In the genomic region with DNA sequence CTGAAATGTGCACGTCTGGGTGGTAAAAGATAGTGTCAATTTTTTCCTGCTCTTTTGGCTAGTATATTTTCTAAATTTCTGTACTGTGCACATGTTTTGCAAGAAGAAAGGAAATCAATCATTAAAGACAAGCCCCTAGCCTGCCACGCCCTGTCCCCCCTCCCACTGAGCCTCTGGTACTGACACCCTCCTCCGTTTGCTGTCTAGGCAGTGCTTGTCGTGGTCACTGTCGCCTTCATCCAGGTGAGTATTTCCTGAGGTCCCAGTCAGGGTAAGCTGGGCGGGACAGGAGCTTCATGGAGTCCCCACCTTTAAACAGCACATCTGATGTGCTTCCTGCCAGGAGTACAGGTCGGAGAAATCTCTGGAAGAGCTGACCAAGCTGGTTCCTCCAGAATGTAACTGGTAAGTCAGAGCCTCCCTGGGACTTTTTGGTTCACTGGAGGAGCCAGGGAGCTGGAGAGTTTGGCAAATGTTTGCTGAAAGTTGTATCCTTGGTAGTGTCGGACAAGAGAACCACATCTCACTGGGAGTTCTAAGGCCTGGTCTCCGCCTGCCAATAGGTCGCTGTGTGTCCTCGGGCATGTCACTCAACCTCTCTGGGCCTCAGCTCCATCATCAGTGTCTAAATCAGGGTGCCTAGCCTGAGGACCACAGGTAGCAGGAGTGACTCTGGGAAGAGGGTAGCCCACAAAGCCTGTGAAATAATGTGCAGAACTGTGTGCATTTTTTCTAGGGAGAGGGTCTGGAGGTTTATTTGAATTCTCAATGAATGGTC, we compare ENCODE assay signal across 33 cellular contexts. TPM values are rescaled to one million over a fixed set of nuclear protein-coding genes. Genes with fewer than 3 reads are reported as not detected.
"Had no signal": no experiment of that assay in that cellular context is flagged by ENCODE, and none has a peak within 500 bp of the region (broad histone marks: within the 10 kb centered on the region; RNA-seq: fewer than 3 reads in every experiment).

No MANE protein-coding gene starts in this region.

- H3K36me3 Mint-ChIP-seq: immature natural killer cell, naive B cell had no signal

- H3K27ac ChIP-seq: coronary artery, dorsolateral prefrontal cortex, esophagus muscularis mucosa, foreskin keratinocyte, heart left ventricle, parathyroid adenoma, testis, transverse colon, uterus had no signal

- H3K27ac Mint-ChIP-seq: activated naive CD4-positive, alpha-beta T cell treated with anti-CD3 and anti-CD28 coated beads for 36 hours; activated T-helper 1 cell treated with anti-CD3 and anti-CD28 coated beads, Interleukin-12 subunit alpha, Interleukin-12 subunit beta, Interleukin-2, Interleukin-4 antibody, amounts not matched to agents 30 ng/mL and 10 ng/mL and 1 ng/mL, durations not matched to agents 14 hours and 24 hours and 36 hours; effector memory CD8-positive, alpha-beta T cell; immature natural killer cell; naive B cell; nephron progenitor cell; T-helper 2 cell treated with Interferon-gamma antibody and Interleukin-4, amounts not matched to agents 5 μg/mL and 100 μg/mL, for 36 hours had no signal

- ATAC-seq: effector memory CD8-positive, alpha-beta T cell; foreskin keratinocyte; left colon; right cardiac atrium; stimulated activated naive CD8-positive, alpha-beta T cell treated with anti-CD3 and anti-CD28 coated beads, Interleukin-15, Interleukin-2, amounts not matched to agents 100 U/mL and 50 U/mL, for 24 hours had no signal

- H3K4me3 Mint-ChIP-seq: activated naive CD4-positive, alpha-beta T cell treated with anti-CD3 and anti-CD28 coated beads for 36 hours; activated T-helper 1 cell treated with anti-CD3 and anti-CD28 coated beads, Interleukin-12 subunit alpha, Interleukin-12 subunit beta, Interleukin-2, Interleukin-4 antibody, amounts not matched to agents 30 ng/mL and 10 ng/mL and 1 ng/mL, durations not matched to agents 14 hours and 24 hours and 36 hours; effector memory CD8-positive, alpha-beta T cell; immature natural killer cell; nephron progenitor cell; T-helper 2 cell treated with Interferon-gamma antibody and Interleukin-4, amounts not matched to agents 5 μg/mL and 100 μg/mL, for 36 hours had no signal

- H3K4me1 Mint-ChIP-seq: immature natural killer cell, naive B cell had no signal

- DNase-seq: activated CD4-positive, alpha-beta T cell treated with anti-CD3 and anti-CD28 coated beads for 4 hours; activated CD4-positive, alpha-beta T cell treated with anti-CD3 and anti-CD28 coated beads, Interleukin-2, amount 50 U/mL, for 4 hours; activated CD8-positive, alpha-beta memory T cell treated with anti-CD3 and anti-CD28 coated beads, Interleukin-2, amount 50 U/mL, for 4 hours; activated effector memory CD4-positive, alpha-beta T cell treated with anti-CD3 and anti-CD28 coated beads, Interleukin-2, amount 50 U/mL, for 16 hours; activated naive CD4-positive, alpha-beta T cell treated with anti-CD3 and anti-CD28 coated beads for 36 hours; activated T-cell treated with anti-CD3 and anti-CD28 coated beads, Interleukin-2, amount 50 U/mL, for 1 hour; cerebellar nuclear complex; dorsolateral prefrontal cortex; effector memory CD8-positive, alpha-beta T cell; foreskin keratinocyte; heart left ventricle; hypothalamus; immature natural killer cell; kidney; left colon; mammary epithelial cell; naive B cell; nephron progenitor cell; nucleus accumbens; right cardiac atrium; stimulated activated CD4-positive, alpha-beta T cell treated with anti-CD3 and anti-CD28 coated beads, Interleukin-4, amount 100 ng/mL, for 1 hour; stimulated activated naive CD8-positive, alpha-beta T cell treated with anti-CD3 and anti-CD28 coated beads, Interleukin-15, Interleukin-2, amounts not matched to agents 100 U/mL and 50 U/mL, for 24 hours; T-helper 1 cell; testis; transverse colon; uterus had no signal

- H3K9me3 Mint-ChIP-seq: activated naive CD4-positive, alpha-beta T cell treated with anti-CD3 and anti-CD28 coated beads for 36 hours; activated T-helper 1 cell treated with anti-CD3 and anti-CD28 coated beads, Interleukin-12 subunit alpha, Interleukin-12 subunit beta, Interleukin-2, Interleukin-4 antibody, amounts not matched to agents 30 ng/mL and 10 ng/mL and 1 ng/mL, durations not matched to agents 14 hours and 24 hours and 36 hours; effector memory CD8-positive, alpha-beta T cell; immature natural killer cell; naive B cell; nephron progenitor cell; T-helper 2 cell treated with Interferon-gamma antibody and Interleukin-4, amounts not matched to agents 5 μg/mL and 100 μg/mL, for 36 hours had no signal

RNA-seq across cellular contexts. Expression of gene ATP2C2, which starts 42.2 kb away (rescaled TPM):
- total RNA-seq: activated CD8-positive, alpha-beta memory T cell treated with anti-CD3 and anti-CD28 coated beads for 36 hours; activated naive CD4-positive, alpha-beta T cell treated with anti-CD3 and anti-CD28 coated beads for 36 hours; activated T-helper 1 cell treated with anti-CD3 and anti-CD28 coated beads, Interleukin-12 subunit alpha, Interleukin-12 subunit beta, Interleukin-2, Interleukin-4 antibody, amounts not matched to agents 30 ng/mL and 10 ng/mL and 1 ng/mL, durations not matched to agents 14 hours and 24 hours and 36 hours; endothelial cell of umbilical vein; heart left ventricle; right cardiac atrium had no signal
